ENCODE assay signal across 9 cellular contexts in genomic region chr20:50163570-50164317, GRCh38. TPM values are rescaled to one million over a fixed set of nuclear protein-coding genes. Genes with fewer than 3 reads are reported as not detected.
DNase-seq lines count a peak whose midpoint lies in the region; ATAC-seq and TF ChIP-seq lines count a peak whose summit lies in the region.
"Had no signal": no experiment of that assay in that cellular context is flagged by ENCODE, and none has a peak within 500 bp of the region (broad histone marks: within the 10 kb centered on the region; RNA-seq: fewer than 3 reads in every experiment).

No MANE protein-coding gene starts in this region.

- H3K4me3 ChIP-seq in GM23248 (no peak overlapping the region), SJSA1 (no peak overlapping the region), sigmoid colon (no peak overlapping the region)

- H3K27me3 ChIP-seq in GM23248 (replicated peaks; ENCODE audit: insufficient read depth) = no peaks in the 10 kb centered on the region
- H3K27me3 ChIP-seq in SJSA1 (replicated peaks) = no peaks in the 10 kb centered on the region
- no peaks in the 10 kb centered on the region for H3K27me3 ChIP-seq in foreskin keratinocyte
- no peaks in the 10 kb centered on the region for H3K27me3 ChIP-seq in sigmoid colon

- 40 to 41% methylated on average over 9 of the region's 9 CpGs for WGBS in GM23248 (ENCODE audit: low coverage in 1 of 2, low lambda C conversion rate in 2 of 2, missing lambda C conversion rate in 2 of 2), 2 experiments
- WGBS in sigmoid colon, 2 donors = 83 to 85% methylated on average over 9 of the region's 9 CpGs

- H3K9ac ChIP-seq in GM23248 = peak overlapping the region; percentile 20

- peaks cover 26% of the 10 kb centered on the region for H3F3A ChIP-seq in GM23248 (ENCODE audit: insufficient read depth)

- no peak for ATAC-seq in foreskin keratinocyte

- TF ChIP-seq EP300 in sigmoid colon (IDR thresholded peaks at IDR 0.05) = no peak

- H4K20me1 ChIP-seq in GM23248 (ENCODE audit: insufficient read depth) = no peaks in the 10 kb centered on the region

- DNase-seq in GM23248 = peak; percentile 52
- DNase-seq in SJSA1 (ENCODE audit: low read depth in 1 of 2, low spot score in 2 of 2) = peak in 1 of 2 experiments; percentile 33
- DNase-seq in foreskin keratinocyte = no peak
- peak; percentile 86 for DNase-seq in sigmoid colon
- DNase-seq in NOMO-1 treated with dmso at 0.1 percent for 144 hours (lab: John Stamatoyannopoulos, UW; ENCODE audit: unreplicated experiment) = no peak
- no peak for DNase-seq in dermis blood vessel endothelial cell
- no peak for DNase-seq in AML-193 (lab: John Stamatoyannopoulos, UW)
- no peak for DNase-seq in GM13977 (ENCODE audit: low spot score)
- DNase-seq: NCI-H1694 treated with DMSO at 0.1 percent for 48 hours had no signal

- no peaks in the 10 kb centered on the region for H3K79me2 ChIP-seq in GM23248 (ENCODE audit: insufficient read depth)

- H3K4me1 ChIP-seq in GM23248 (ENCODE audit: insufficient read depth) (peaks cover 32% of the 10 kb centered on the region), SJSA1 (replicated peaks) (peaks cover 29% of the 10 kb centered on the region), foreskin keratinocyte (peaks cover 18% of the 10 kb centered on the region), sigmoid colon (peaks cover 0 to 20% (median 18%) of the 10 kb centered on the region in 4 donors)

- no peak for TF ChIP-seq POLR2A in sigmoid colon (IDR thresholded peaks at IDR 0.05)

- intact Hi-C loops in sigmoid colon (cut with DNase I) = no loop called here

- in situ Hi-C loops in GM23248 (cut with MboI) (no loop called here), GM13977 (cut with MboI; ENCODE audit: low pct_unique_long_range_greater_than_20kb, low sequenced_read_pairs, unreplicated experiment) (no loop called here)

- H2AFZ ChIP-seq in GM23248 = peak overlapping the region; percentile 58; the same call in 1 of the 2 replicates

- peak overlapping the region; percentile 27 for H3K4me2 ChIP-seq in GM23248 (ENCODE audit: unreplicated experiment)

- H3K9me3 ChIP-seq in GM23248 (ENCODE audit: low read depth) = no peaks in the 10 kb centered on the region
- no peaks in the 10 kb centered on the region for H3K9me3 ChIP-seq in SJSA1 (replicated peaks)
- no peaks in the 10 kb centered on the region for H3K9me3 ChIP-seq in sigmoid colon

- H3K36me3 ChIP-seq in GM23248 (ENCODE audit: low read depth) (no peaks in the 10 kb centered on the region), SJSA1 (no peaks in the 10 kb centered on the region), sigmoid colon (no peaks in the 10 kb centered on the region)

- TF ChIP-seq CTCF in foreskin keratinocyte (conservative IDR thresholded peaks at IDR 0.05) (no peak), sigmoid colon (IDR thresholded peaks at IDR 0.05) (no peak), GM13977 (IDR thresholded peaks at IDR 0.05; ENCODE audit: extremely low read depth, insufficient read depth, missing control alignments) (no peak)

- H3K9me2 ChIP-seq in GM23248 (ENCODE audit: insufficient read depth) = no peaks in the 10 kb centered on the region

- H3K27ac ChIP-seq in GM23248 (peak overlapping the region; percentile 48), SJSA1 (0 out of 2 replicates have a peak overlapping the region, but pooled peaks have one; percentile 18), foreskin keratinocyte (peak overlapping the region; percentile 71), sigmoid colon (peak overlapping the region; percentile 57 to 86 (median 86))

RNA-seq across cellular contexts. Expression of gene PEDS1, which starts 10.2 kb away (rescaled TPM):
- 54.6 and 55.7 TPM in 2 replicates for total RNA-seq in GM23248 (2014; rRNA removed; shearing (Covaris generic))
- polyA plus RNA-seq in GM23248 (2016; fragmentation: Nextera tagmentation; extraction: Ambion mirVana) (53.9 and 54.0 TPM in 2 replicates), foreskin keratinocyte (57.0 and 65.6 TPM in 2 replicates), sigmoid colon (10 to 100 TPM; 13.8 to 24.2 (median 14.3) TPM)
- 24.8 and 43.5 TPM in 2 replicates for total RNA-seq in SJSA1 (2014; rRNA removed; shearing (Covaris generic))
- total RNA-seq in foreskin keratinocyte (58.2 and 67.4 TPM in 2 replicates), sigmoid colon (10 to 100 TPM; 19.1 to 27.4 (median 22.6) TPM), dermis blood vessel endothelial cell (17.2 and 20.8 TPM in 2 replicates)

RNA-seq across cellular contexts. Expression of gene CEBPB, which starts 26.9 kb away (rescaled TPM):
- 54.4 and 73.8 TPM in 2 replicates for total RNA-seq in GM23248 (2014; rRNA removed; shearing (Covaris generic))
- polyA plus RNA-seq in GM23248 (2016; fragmentation: Nextera tagmentation; extraction: Ambion mirVana) (46.5 and 47.1 TPM in 2 replicates), foreskin keratinocyte (31.9 and 32.3 TPM in 2 replicates), sigmoid colon (10 to 100 TPM in 2 of 3 donors, 1 to 10 TPM in 1; 6.9 to 17.4 (median 12.2) TPM)
- total RNA-seq in SJSA1 (2014; rRNA removed; shearing (Covaris generic)) = 29.3 and 30.8 TPM in 2 replicates
- total RNA-seq in foreskin keratinocyte (24.1 and 25.7 TPM in 2 replicates), sigmoid colon (100 to 1,000 TPM in 2 of 4 donors, 10 to 100 TPM in 2; 53.2 to 173 (median 93.6) TPM), dermis blood vessel endothelial cell (18.4 and 29.1 TPM in 2 replicates)

RNA-seq across cellular contexts. Expression of gene UBE2V1, which starts 50.8 kb away (rescaled TPM):
- total RNA-seq in GM23248 (2014; rRNA removed; shearing (Covaris generic)) = 41.7 and 49.1 TPM in 2 replicates
- 186 and 197 TPM in 2 replicates for polyA plus RNA-seq in GM23248 (2016; fragmentation: Nextera tagmentation; extraction: Ambion mirVana)
- 45.4 and 51.1 TPM in 2 replicates for total RNA-seq in SJSA1 (2014; rRNA removed; shearing (Covaris generic))
- total RNA-seq in foreskin keratinocyte = 79.8 and 81.9 TPM in 2 replicates
- 82.0 and 85.8 TPM in 2 replicates for polyA plus RNA-seq in foreskin keratinocyte
- 100 to 1,000 TPM in 1 of 4 donors, 10 to 100 TPM in 3; 55.0 to 117 (median 65.6) TPM for total RNA-seq in sigmoid colon
- polyA plus RNA-seq in sigmoid colon = 10 to 100 TPM; 80.4 to 94.1 (median 91.3) TPM
- total RNA-seq in dermis blood vessel endothelial cell = 33.5 and 62.6 TPM in 2 replicates

Comparison
In these comparisons a context has a peak if more than half of its experiments do, and no peak if none do; other contexts are left out.
1. DNase-seq: peak in GM23248 (single experiment) and sigmoid colon (single experiment); none in foreskin keratinocyte (0 of 2), NOMO-1 treated with dmso at 0.1 percent for 144 hours (single experiment), dermis blood vessel endothelial cell (single experiment), AML-193 (0 of 2) and GM13977 (single experiment).
2. H3K27ac ChIP-seq: peak in every context shown above with its lines; median percentile 86 in sigmoid colon; 71 in foreskin keratinocyte; 48 in GM23248; 18 in SJSA1.